In genomic region chr11:77851513-77851912, GRCh38 we compare ENCODE assay signal across 2 cellular contexts.
TF ChIP-seq lines count a peak whose summit lies in the region.

No MANE protein-coding gene starts in this region.

TF ChIP-seq in HEK293, 187 proteins besides CTCF, POLR2A, EP300 and RAD21:
- 0 out of 2 replicates have a peak, but pooled peaks have one; percentile 19 for TF ChIP-seq ZFHX2 (tag by site-specific recombination; conservative IDR thresholded peaks at IDR 0.05)
- TF ChIP-seq ZNF777 (tag by site-specific recombination; IDR thresholded peaks at IDR 0.05; ENCODE audit: borderline replicate concordance): no peak
- peak; percentile 27; the same call in 1 of the 2 replicates for TF ChIP-seq EGR2 (tag by site-specific recombination; IDR thresholded peaks at IDR 0.05; ENCODE audit: low read depth)
TF ChIP-seq in HEK293: peak in this region for 2.

TF ChIP-seq in K562, 482 proteins besides CTCF, POLR2A, EP300 and RAD21:
- peak; percentile 28 for TF ChIP-seq MEIS2 (IDR thresholded peaks at IDR 0.05; ENCODE audit: partially characterized antibody)
- peak; percentile 65; the same call in 1 of the 2 replicates for TF ChIP-seq CEBPG (CRISPR knock-in tag; IDR thresholded peaks at IDR 0.05)
- TF ChIP-seq CEBPG (tag; conservative IDR thresholded peaks at IDR 0.05 in 1 of 2, IDR thresholded peaks at IDR 0.05 in 1 of 2): peak in 1 of 2 experiments; percentile 76; a peak in 2 of 4 replicates
- TF ChIP-seq TRIM24 (IDR thresholded peaks at IDR 0.05): peak; percentile 75 to 82; a peak in 2 of 4 replicates
- peak; percentile 39; the same call in 1 of the 2 replicates for TF ChIP-seq ATF3 (IDR thresholded peaks at IDR 0.05)
- TF ChIP-seq ATF3 (CRISPR knock-in tag; conservative IDR thresholded peaks at IDR 0.05): no peak
- TF ChIP-seq RBM22 (IDR thresholded peaks at IDR 0.05; ENCODE audit: low read depth, low read length, poor library complexity, severe bottlenecking): no peak
- peak; percentile 37; the same call in 1 of the 2 replicates for TF ChIP-seq PKNOX1 (IDR thresholded peaks at IDR 0.05)
- TF ChIP-seq SAFB2 (IDR thresholded peaks at IDR 0.05; ENCODE audit: borderline replicate concordance, low read depth, low read length, severe bottlenecking): no peak
